28 cellular contexts compared by ENCODE assay signal in the genomic region with DNA sequence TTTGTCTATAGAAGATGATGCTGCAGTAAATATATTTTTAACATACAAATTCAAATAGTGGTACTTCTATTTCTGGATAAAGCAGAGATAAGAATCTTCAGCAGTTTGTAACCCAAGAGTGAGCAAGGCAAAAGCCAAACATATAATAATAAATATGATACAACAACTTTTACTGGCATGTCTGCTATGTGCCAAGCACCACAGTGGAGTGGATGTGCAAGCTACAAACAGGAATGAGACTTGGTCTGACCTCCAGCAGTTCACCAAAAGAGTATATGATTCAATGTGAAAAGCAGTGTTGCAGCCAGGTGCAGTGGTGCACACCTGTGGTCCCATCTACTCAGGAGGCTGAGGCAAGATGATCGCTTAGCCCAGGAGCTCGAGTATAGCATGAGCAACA.
"Had no signal": no experiment of that assay in that cellular context is flagged by ENCODE, and none has a peak within 500 bp of the region (broad histone marks: within the 10 kb centered on the region; RNA-seq: fewer than 3 reads in every experiment).

No MANE protein-coding gene starts in this region.

- H3K4me3 ChIP-seq: pancreas, prostate gland, right lobe of liver, sigmoid colon, suprapubic skin, testis, tibial artery, transverse colon, upper lobe of right lung, uterus had no signal

- H3K4me3 Mint-ChIP-seq: naive thymus-derived CD8-positive, alpha-beta T cell; natural killer cell treated with Interleukin-12 subunit alpha and Interleukin-12 subunit beta and Interleukin-15 and Interleukin-18, amount 100 ng/mL, for 72 hours; nephron progenitor cell; neural crest cell; stimulated activated effector memory CD8-positive, alpha-beta T cell treated with anti-CD3 and anti-CD28 coated beads, Interleukin-12 subunit alpha, Interleukin-12 subunit beta, amount 100 ng/mL, for 72 hours; stimulated activated naive CD8-positive, alpha-beta T cell treated with anti-CD3 and anti-CD28 coated beads, Interleukin-15, amount 100 ng/mL, for 72 hours; type B pancreatic cell had no signal

- H3K27me3 ChIP-seq: neutrophil, pancreas, right lobe of liver, sigmoid colon, suprapubic skin, testis, tibial artery, transverse colon, upper lobe of right lung, uterus had no signal

- H3K9me3 Mint-ChIP-seq: natural killer cell treated with Interleukin-12 subunit alpha and Interleukin-12 subunit beta and Interleukin-15 and Interleukin-18, amount 100 ng/mL, for 72 hours; nephron progenitor cell; neural crest cell; stimulated activated naive CD8-positive, alpha-beta T cell treated with anti-CD3 and anti-CD28 coated beads, Interleukin-15, amount 100 ng/mL, for 72 hours had no signal

- H3K4me1 Mint-ChIP-seq: naive thymus-derived CD8-positive, alpha-beta T cell; stimulated activated effector memory CD8-positive, alpha-beta T cell treated with anti-CD3 and anti-CD28 coated beads, Interleukin-12 subunit alpha, Interleukin-12 subunit beta, amount 100 ng/mL, for 72 hours; stimulated activated naive CD8-positive, alpha-beta T cell treated with anti-CD3 and anti-CD28 coated beads, Interleukin-15, amount 100 ng/mL, for 72 hours had no signal

- H3K27ac ChIP-seq: neutrophil, pancreas, prostate gland, right lobe of liver, sigmoid colon, suprapubic skin, testis, tibial artery, transverse colon, upper lobe of right lung, uterus had no signal

- DNase-seq: naive thymus-derived CD8-positive, alpha-beta T cell; nephron progenitor cell; nucleus accumbens; pancreas; right cardiac atrium; right lobe of liver; sigmoid colon; small intestine; stimulated activated CD4-positive, alpha-beta T cell treated with anti-CD3 and anti-CD28 coated beads, Interleukin-15, amount 100 ng/mL, for 24 hours; stimulated activated CD4-positive, alpha-beta T cell treated with anti-CD3 and anti-CD28 coated beads, Interleukin-2, amount 100 ng/mL, for 24 hours; stimulated activated CD4-positive, alpha-beta T cell treated with anti-CD3 and anti-CD28 coated beads, Interleukin-2, amount 100 ng/mL, for 48 hours; stimulated activated CD4-positive, alpha-beta T cell treated with anti-CD3 and anti-CD28 coated beads, Interleukin-4, amount 100 ng/mL, for 24 hours; stimulated activated naive CD4-positive, alpha-beta T cell; stimulated activated naive CD8-positive, alpha-beta T cell treated with anti-CD3 and anti-CD28 coated beads, Interleukin-15, amount 100 ng/mL, for 72 hours; stimulated activated naive CD8-positive, alpha-beta T cell treated with anti-CD3 and anti-CD28 coated beads, Interleukin-15, Interleukin-2, amounts not matched to agents 100 U/mL and 50 U/mL, for 24 hours; substantia nigra; testis; tibial artery; transverse colon; upper lobe of right lung; uterus had no signal

- H3K9me3 ChIP-seq: neutrophil, pancreas, prostate gland, right lobe of liver, sigmoid colon, suprapubic skin, testis, tibial artery, transverse colon, upper lobe of right lung, uterus had no signal

- ATAC-seq: naive thymus-derived CD8-positive, alpha-beta T cell; natural killer cell treated with Interleukin-12 subunit alpha and Interleukin-12 subunit beta and Interleukin-15 and Interleukin-18, amount 100 ng/mL, for 72 hours; pancreas; right cardiac atrium; right lobe of liver; stimulated activated effector memory CD8-positive, alpha-beta T cell treated with anti-CD3 and anti-CD28 coated beads, Interleukin-12 subunit alpha, Interleukin-12 subunit beta, amount 100 ng/mL, for 72 hours; stimulated activated naive CD8-positive, alpha-beta T cell treated with anti-CD3 and anti-CD28 coated beads, Interleukin-15, amount 100 ng/mL, for 72 hours; stimulated activated naive CD8-positive, alpha-beta T cell treated with anti-CD3 and anti-CD28 coated beads, Interleukin-15, Interleukin-2, amounts not matched to agents 100 U/mL and 50 U/mL, for 24 hours; upper lobe of right lung had no signal

- H3K27me3 Mint-ChIP-seq: naive thymus-derived CD8-positive, alpha-beta T cell; natural killer cell treated with Interleukin-12 subunit alpha and Interleukin-12 subunit beta and Interleukin-15 and Interleukin-18, amount 100 ng/mL, for 72 hours; stimulated activated naive CD8-positive, alpha-beta T cell treated with anti-CD3 and anti-CD28 coated beads, Interleukin-15, amount 100 ng/mL, for 72 hours had no signal

- H3K4me1 ChIP-seq: pancreas, prostate gland, right lobe of liver, sigmoid colon, suprapubic skin, testis, tibial artery, transverse colon, upper lobe of right lung, uterus had no signal

- H3K36me3 Mint-ChIP-seq: naive thymus-derived CD8-positive, alpha-beta T cell; natural killer cell treated with Interleukin-12 subunit alpha and Interleukin-12 subunit beta and Interleukin-15 and Interleukin-18, amount 100 ng/mL, for 72 hours; stimulated activated effector memory CD8-positive, alpha-beta T cell treated with anti-CD3 and anti-CD28 coated beads, Interleukin-12 subunit alpha, Interleukin-12 subunit beta, amount 100 ng/mL, for 72 hours; type B pancreatic cell had no signal

- H3K27ac Mint-ChIP-seq: naive thymus-derived CD8-positive, alpha-beta T cell; natural killer cell treated with Interleukin-12 subunit alpha and Interleukin-12 subunit beta and Interleukin-15 and Interleukin-18, amount 100 ng/mL, for 72 hours; nephron progenitor cell; stimulated activated effector memory CD8-positive, alpha-beta T cell treated with anti-CD3 and anti-CD28 coated beads, Interleukin-12 subunit alpha, Interleukin-12 subunit beta, amount 100 ng/mL, for 72 hours; stimulated activated naive CD8-positive, alpha-beta T cell treated with anti-CD3 and anti-CD28 coated beads, Interleukin-15, amount 100 ng/mL, for 72 hours; type B pancreatic cell had no signal

- H3K36me3 ChIP-seq: neutrophil, pancreas, prostate gland, right lobe of liver, tibial artery, transverse colon, upper lobe of right lung, uterus had no signal
